8 cellular contexts compared by ENCODE assay signal in genomic region chr2:207223051-207223450, GRCh38. TPM values are rescaled to one million over a fixed set of nuclear protein-coding genes. Genes with fewer than 3 reads are reported as not detected.
DNase-seq lines count a peak whose midpoint lies in the region; ATAC-seq and TF ChIP-seq lines count a peak whose summit lies in the region.

No MANE protein-coding gene starts in this region.

- CTCF ChIA-PET in mammary epithelial cell (lab: Charles Lee; ENCODE audit: low non-redundant PET), result no interaction called here

- ATAC-seq in GM19455 (IDR thresholded peaks at IDR 0.05; ENCODE audit: unreplicated experiment), result peak; percentile 65
- peak; percentile 82 for ATAC-seq in HG03442 (IDR thresholded peaks at IDR 0.05; ENCODE audit: unreplicated experiment)
- ATAC-seq in aorta (ENCODE audit: low FRiP score), result no peak
- ATAC-seq in HG03025 (IDR thresholded peaks at IDR 0.05; ENCODE audit: low FRiP score, unreplicated experiment), result no peak

- H3K4me2 ChIP-seq in mammary epithelial cell (ENCODE audit: insufficient read depth, low read depth, low read length), result no peak overlapping the region

- no peaks in the 10 kb centered on the region for H3K27me3 ChIP-seq in mammary epithelial cell (ENCODE audit: insufficient read depth, low read length)
- H3K27me3 ChIP-seq in left ventricle myocardium inferior (ENCODE audit: low read depth), result no peaks in the 10 kb centered on the region
- no peaks in the 10 kb centered on the region for H3K27me3 ChIP-seq in aorta (ENCODE audit: control insufficient read depth in 1 of 2, insufficient read depth in 2 of 2, low read length in 1 of 2)

- intact Hi-C loops in mammary epithelial cell (cut with micrococcal nuclease), result no loop called here
- intact Hi-C loops in left ventricle myocardium inferior (cut with micrococcal nuclease), result no loop called here
- intact Hi-C loops in aorta (cut with DNase I), result no loop called here

- peak; percentile 29 for DNase-seq in ELF-1 (ENCODE audit: low read depth, low spot score)
- peak; percentile 43 for DNase-seq in mammary epithelial cell
- no peak for DNase-seq in KBM-7
- DNase-seq in left ventricle myocardium inferior, result no peak
- no peak for DNase-seq in aorta

- no peak overlapping the region for H2AFZ ChIP-seq in mammary epithelial cell (ENCODE audit: low read depth, low read length)

- in situ Hi-C loops in mammary epithelial cell (cut with MboI; ENCODE audit: low sequenced_read_pairs in 2 of 2) (no loop called here), KBM-7 (cut with MboI; ENCODE audit: low pct_unique_long_range_greater_than_20kb, low sequenced_read_pairs) (no loop called here)

- no peaks in the 10 kb centered on the region for H4K20me1 ChIP-seq in mammary epithelial cell (ENCODE audit: insufficient read depth, low read length)

- H3K4me3 ChIP-seq in mammary epithelial cell (replicated peaks in 1 of 3; ENCODE audit: insufficient read depth in 1 of 3, low read depth in 2 of 3, low read length in 3 of 3) (no peak overlapping the region), left ventricle myocardium inferior (no peak overlapping the region), aorta (ENCODE audit: low read length in 2 of 2) (no peak overlapping the region)

- no TSS peak for BruUV-seq in mammary epithelial cell (replicated peaks; lab: Mats Ljungman, UMichigan)

- dilution Hi-C loops in mammary epithelial cell (cut with HindIII; ENCODE audit: low sequenced_read_pairs), result no loop called here

- TF ChIP-seq CTCF in mammary epithelial cell (conservative IDR thresholded peaks at IDR 0.05 in 1 of 2, IDR thresholded peaks at IDR 0.05 in 1 of 2; ENCODE audit: extremely low read depth in 1 of 2, insufficient read depth in 1 of 2, low read depth in 1 of 2, low read length in 2 of 2) (no peak), left ventricle myocardium inferior (IDR thresholded peaks at IDR 0.05; ENCODE audit: borderline replicate concordance) (no peak)

- 77% methylated on average over 3 of the region's 3 CpGs for WGBS in mammary epithelial cell (ENCODE audit: low coverage, missing lambda C conversion rate)
- WGBS in aorta, 2 donors, result 93 to 94% methylated on average over 3 of the region's 3 CpGs

- no peak overlapping the region for H3K9ac ChIP-seq in mammary epithelial cell (ENCODE audit: insufficient read depth, low read length)

- H3K79me2 ChIP-seq in mammary epithelial cell (ENCODE audit: insufficient read depth, low read length), result no peaks in the 10 kb centered on the region

- H3K4me1 ChIP-seq in mammary epithelial cell (ENCODE audit: insufficient read depth, low read length), result peaks cover 8% of the 10 kb centered on the region
- H3K4me1 ChIP-seq in left ventricle myocardium inferior, result peaks cover 40% of the 10 kb centered on the region
- peaks cover 1 to 4% of the 10 kb centered on the region in 2 donors for H3K4me1 ChIP-seq in aorta (ENCODE audit: control insufficient read depth in 1 of 2, insufficient read depth in 2 of 2, low read length in 2 of 2)

- no peaks in the 10 kb centered on the region for H3K36me3 ChIP-seq in mammary epithelial cell (ENCODE audit: insufficient read depth, low read length)
- H3K36me3 ChIP-seq in left ventricle myocardium inferior, result no peaks in the 10 kb centered on the region
- H3K36me3 ChIP-seq in aorta (ENCODE audit: control insufficient read depth in 1 of 2, insufficient read depth in 2 of 2, low read length in 1 of 2), result no peaks in the 10 kb centered on the region

- H3K27ac ChIP-seq in mammary epithelial cell (ENCODE audit: insufficient read depth, low read depth, low read length), result no peak overlapping the region
- H3K27ac ChIP-seq in left ventricle myocardium inferior (replicated peaks), result no peak overlapping the region
- H3K27ac ChIP-seq in aorta (ENCODE audit: low read depth in 1 of 2, low read length in 2 of 2), result no peak overlapping the region

- H3K9me3 ChIP-seq in mammary epithelial cell (replicated peaks; ENCODE audit: insufficient read depth, low read length) (no peaks in the 10 kb centered on the region), left ventricle myocardium inferior (replicated peaks) (no peaks in the 10 kb centered on the region), aorta (ENCODE audit: control insufficient read depth, low read length) (no peaks in the 10 kb centered on the region)

RNA-seq across cellular contexts. Expression of gene KLF7, which starts 57.3 kb away (rescaled TPM):
- total RNA-seq in mammary epithelial cell (10 to 100 TPM; 41.3 to 81.5 TPM), left ventricle myocardium inferior (24.2 TPM), aorta (10 to 100 TPM; 74.5 to 90.9 TPM)
- polyA plus RNA-seq in mammary epithelial cell (32.7 TPM), aorta (1 to 10 TPM; 5.8 to 6.3 TPM)
- 90.2 TPM for polyA minus RNA-seq in mammary epithelial cell

Comparison
In these comparisons a context has a peak if more than half of its experiments do, and no peak if none do; other contexts are left out.
1. DNase-seq: peak in ELF-1 (single experiment) and mammary epithelial cell (single experiment); none in KBM-7 (single experiment), left ventricle myocardium inferior (single experiment) and aorta (0 of 2).
2. ATAC-seq: peak in GM19455 (single experiment) and HG03442 (single experiment); none in aorta (single experiment) and HG03025 (single experiment).